Comparison of ENCODE assay signal across 8 cellular contexts in the genomic region with DNA sequence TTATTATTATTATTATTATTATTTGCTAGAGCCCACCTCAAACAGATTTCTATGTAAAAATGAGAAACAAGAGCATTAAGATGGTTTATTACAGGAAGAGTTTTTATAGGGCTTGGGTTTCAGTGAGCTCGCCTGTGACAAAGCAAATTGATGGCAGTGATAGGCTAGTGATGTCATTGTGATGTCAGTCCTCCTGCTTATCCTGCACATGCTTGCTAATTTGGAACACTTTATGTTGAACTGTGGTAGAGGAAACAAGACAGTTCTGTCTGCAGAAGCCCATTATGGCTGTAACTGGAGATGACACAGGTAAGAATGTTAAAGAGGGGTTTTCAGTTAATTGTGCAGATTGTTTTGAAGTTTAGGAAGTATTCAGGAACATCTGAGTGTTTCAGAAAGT.
DNase-seq lines count a peak whose midpoint lies in the region; TF ChIP-seq lines count a peak whose summit lies in the region.

No MANE protein-coding gene starts in this region.

- peaks cover 16% of the 10 kb centered on the region for H3K4me1 ChIP-seq in skeletal muscle satellite cell (ENCODE audit: control insufficient read depth, insufficient read depth, low read length)

- H3K4me3 ChIP-seq in HFF-Myc (replicated peaks; ENCODE audit: low read depth, low read length) (peak overlapping the region; percentile 41), fibroblast of mammary gland (ENCODE audit: control insufficient read depth, low read depth, low read length) (peak overlapping the region; percentile 57), skeletal muscle satellite cell (ENCODE audit: low read length) (peak overlapping the region; percentile 71)

- peaks cover 26% of the 10 kb centered on the region for H3K36me3 Mint-ChIP-seq in activated CD4-positive, alpha-beta T cell treated with anti-CD3 and anti-CD28 coated beads, Interleukin-2, amount 10 ng/mL, durations not matched to agents 7 days and 5 days (ENCODE audit: low read depth)

- H3K36me3 ChIP-seq in skeletal muscle satellite cell (ENCODE audit: insufficient read depth, low read length) = no peaks in the 10 kb centered on the region

- H3K27me3 Mint-ChIP-seq in activated CD4-positive, alpha-beta T cell treated with anti-CD3 and anti-CD28 coated beads, Interleukin-2, amount 10 ng/mL, durations not matched to agents 7 days and 5 days = no peaks in the 10 kb centered on the region

- no peaks in the 10 kb centered on the region for H3K27me3 ChIP-seq in skeletal muscle satellite cell (ENCODE audit: control insufficient read depth, insufficient read depth, low read length)

- H3K4me1 Mint-ChIP-seq in activated CD4-positive, alpha-beta T cell treated with anti-CD3 and anti-CD28 coated beads, Interleukin-2, amount 10 ng/mL, durations not matched to agents 7 days and 5 days = peaks cover 53% of the 10 kb centered on the region

- no peak for TF ChIP-seq CTCF in HFF-Myc (IDR thresholded peaks at IDR 0.05; ENCODE audit: low read depth, low read length, missing control alignments)
- TF ChIP-seq CTCF in fibroblast of mammary gland (conservative IDR thresholded peaks at IDR 0.05; ENCODE audit: control insufficient read depth, insufficient read depth, low read depth, low read length) = no peak

- peak overlapping the region; percentile 100 for H3K27ac Mint-ChIP-seq in activated CD4-positive, alpha-beta T cell treated with anti-CD3 and anti-CD28 coated beads, Interleukin-2, amount 10 ng/mL, durations not matched to agents 7 days and 5 days

- peak overlapping the region; percentile 84 for H3K4me3 Mint-ChIP-seq in activated CD4-positive, alpha-beta T cell treated with anti-CD3 and anti-CD28 coated beads, Interleukin-2, amount 10 ng/mL, durations not matched to agents 7 days and 5 days

- POLR2A ChIA-PET in activated CD4-positive, alpha-beta T cell treated with anti-CD3 and anti-CD28 coated beads, Interleukin-2, amount 10 ng/mL, durations not matched to agents 7 days and 5 days (lab: Charles Lee) = interaction anchor here (0.9 to 3.0 kb wide), 5 partner anchors 10 to 75 kb away, joined by 3 to 39 read pairs (median 7); partner anchors contain the start of gene CREM

- peak overlapping the region; percentile 85 for H3K4me2 ChIP-seq in skeletal muscle satellite cell (ENCODE audit: low read length)

- H3K9me3 ChIP-seq in skeletal muscle satellite cell (replicated peaks; ENCODE audit: low read length) = no peaks in the 10 kb centered on the region

- DNase-seq in A172 (ENCODE audit: low spot score) (peak; percentile 74), HFF-Myc (ENCODE audit: extremely low read depth, low read depth) (peak; percentile 56), fibroblast of mammary gland (ENCODE audit: low read depth) (peak; percentile 79), Kasumi-1 (lab: John Stamatoyannopoulos, UW) (no peak), superior temporal gyrus (ENCODE audit: extremely low spot score) (no peak), posterior cingulate gyrus (no peak)
- peak; percentile 50 for DNase-seq in activated CD4-positive, alpha-beta T cell treated with anti-CD3 and anti-CD28 coated beads, Interleukin-2, amount 10 ng/mL, durations not matched to agents 7 days and 5 days

- CTCF ChIA-PET in activated CD4-positive, alpha-beta T cell treated with anti-CD3 and anti-CD28 coated beads, Interleukin-2, amount 10 ng/mL, durations not matched to agents 7 days and 5 days (lab: Charles Lee) = interaction anchor here (1.7 to 14.2 kb wide), 12 partner anchors 8 to 74 kb away, joined by 8 to 130 read pairs (median 16); partner anchors contain the start of gene CREM

- no peaks in the 10 kb centered on the region for H3K9me3 Mint-ChIP-seq in activated CD4-positive, alpha-beta T cell treated with anti-CD3 and anti-CD28 coated beads, Interleukin-2, amount 10 ng/mL, durations not matched to agents 7 days and 5 days

- H3K9ac ChIP-seq in skeletal muscle satellite cell (ENCODE audit: low read depth, low read length) = peak overlapping the region; percentile 84

- intact Hi-C loops in posterior cingulate gyrus (cut with DNase I) = no loop called here

Comparison
In these comparisons a context has a peak if more than half of its experiments do, and no peak if none do; other contexts are left out.
1. DNase-seq: peak in A172 (single experiment), HFF-Myc (single experiment), activated CD4-positive, alpha-beta T cell treated with anti-CD3 and anti-CD28 coated beads, Interleukin-2, amount 10 ng/mL, durations not matched to agents 7 days and 5 days (single experiment) and fibroblast of mammary gland (single experiment); none in Kasumi-1 (0 of 2), superior temporal gyrus (single experiment) and posterior cingulate gyrus (0 of 10).
2. Peak in every context shown above with its lines, with median percentiles within 50 percentile points of each other: H3K4me3 ChIP-seq.